10 cellular contexts compared by ENCODE assay signal in the genomic region with DNA sequence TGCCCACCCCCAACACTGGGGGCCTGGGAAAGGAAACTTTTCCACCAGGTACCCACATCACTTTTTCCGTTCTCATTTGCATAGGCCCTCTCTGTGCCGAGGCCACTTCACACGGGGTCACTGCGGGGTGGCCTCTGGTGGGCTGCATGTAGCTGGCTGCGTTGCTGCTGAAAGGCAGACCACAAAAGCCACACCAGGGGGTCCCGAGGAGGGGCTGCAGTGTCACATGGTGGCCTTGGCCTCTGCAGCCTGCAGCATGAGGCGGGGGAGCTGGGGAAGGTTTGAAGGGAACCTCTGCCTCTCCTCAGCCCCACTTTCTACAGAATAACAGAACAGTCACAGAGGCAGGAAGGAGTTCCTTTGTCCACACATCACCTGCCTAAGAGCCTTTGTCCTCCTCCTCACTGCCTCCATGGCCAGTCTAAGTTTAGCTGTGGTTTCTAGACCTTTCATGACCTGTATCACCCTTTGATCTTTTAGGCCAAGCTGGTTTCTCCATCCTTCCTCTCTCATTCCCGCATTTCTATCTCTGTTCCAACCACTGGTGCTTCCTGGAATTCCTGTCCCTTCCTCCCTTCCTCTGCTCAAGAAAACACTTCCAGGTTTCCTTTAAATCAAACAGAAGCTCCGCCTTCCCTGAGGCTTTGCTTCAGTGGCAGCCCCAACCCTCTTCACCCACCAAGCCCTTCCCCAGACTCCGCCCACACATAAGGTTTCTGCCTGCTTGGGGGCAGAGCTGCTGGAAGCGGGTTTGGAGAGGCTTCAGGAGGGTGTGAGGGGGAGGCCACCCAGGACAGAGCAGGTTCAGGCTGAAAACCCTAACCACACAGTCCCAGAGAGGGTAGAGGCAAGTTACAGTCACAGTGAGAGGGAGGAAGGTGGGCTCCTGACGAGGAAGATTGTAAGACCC.
DNase-seq lines count a peak whose midpoint lies in the region; ATAC-seq and TF ChIP-seq lines count a peak whose summit lies in the region.
"Had no signal": no experiment of that assay in that cellular context is flagged by ENCODE, and none has a peak within 500 bp of the region (broad histone marks: within the 10 kb centered on the region; RNA-seq: fewer than 3 reads in every experiment).

No MANE protein-coding gene starts in this region.

- no peaks in the 10 kb centered on the region for H3K36me3 Mint-ChIP-seq in brain
- H3K36me3 Mint-ChIP-seq in stimulated activated memory B cell treated with anti-CD40 and anti-IgM and Interleukin-4, amounts not matched to agents 10 μg/mL and 1 μg/mL and 100 μg/mL, for 72 hours = no peaks in the 10 kb centered on the region

- peaks cover 80% of the 10 kb centered on the region for H3K4me1 Mint-ChIP-seq in brain
- H3K4me1 Mint-ChIP-seq in stimulated activated memory B cell treated with anti-CD40 and anti-IgM and Interleukin-4, amounts not matched to agents 10 μg/mL and 1 μg/mL and 100 μg/mL, for 72 hours = peaks cover 57% of the 10 kb centered on the region

- DNase-seq in activated effector memory CD4-positive, alpha-beta T cell treated with anti-CD3 and anti-CD28 coated beads, Interleukin-2, amount 50 U/mL, for 16 hours = peak; percentile 50
- no peak for DNase-seq in activated effector memory CD4-positive, alpha-beta T cell treated with Interleukin-2 at 50 U/mL for 16 hours
- DNase-seq in NCI-H510A treated with DMSO at 0.1 percent for 48 hours (lab: John Stamatoyannopoulos, UW) (peak; percentile 55), NCI-H2196 treated with DMSO at 0.1 percent for 48 hours (lab: John Stamatoyannopoulos, UW; ENCODE audit: unreplicated experiment) (no peak)
- DNase-seq: amniotic stem cell, hippocampal formation had no signal

- H3K9me3 Mint-ChIP-seq in brain = peaks cover 0 to 3% (median 0%) of the 10 kb centered on the region in 5 experiments
- no peaks in the 10 kb centered on the region for H3K9me3 Mint-ChIP-seq in stimulated activated memory B cell treated with anti-CD40 and anti-IgM and Interleukin-4, amounts not matched to agents 10 μg/mL and 1 μg/mL and 100 μg/mL, for 72 hours

- peak overlapping the region in 1 of 5 experiments; percentile 19 for H3K4me3 Mint-ChIP-seq in brain
- H3K4me3 Mint-ChIP-seq in stimulated activated memory B cell treated with anti-CD40 and anti-IgM and Interleukin-4, amounts not matched to agents 10 μg/mL and 1 μg/mL and 100 μg/mL, for 72 hours = peak overlapping the region; percentile 33

- no peak for TF ChIP-seq CTCF in brain (conservative IDR thresholded peaks at IDR 0.05)

- peak; percentile 20 for ATAC-seq in stimulated activated memory B cell treated with anti-CD40 and anti-IgM and Interleukin-4, amounts not matched to agents 10 μg/mL and 1 μg/mL and 100 μg/mL, for 72 hours
- ATAC-seq in HG02678 (IDR thresholded peaks at IDR 0.05; ENCODE audit: unreplicated experiment) = no peak
- ATAC-seq in GM21447 (IDR thresholded peaks at IDR 0.05; ENCODE audit: unreplicated experiment) = no peak

- peaks cover 9% of the 10 kb centered on the region for H3K27me3 Mint-ChIP-seq in brain
- no peaks in the 10 kb centered on the region for H3K27me3 Mint-ChIP-seq in stimulated activated memory B cell treated with anti-CD40 and anti-IgM and Interleukin-4, amounts not matched to agents 10 μg/mL and 1 μg/mL and 100 μg/mL, for 72 hours

- peak overlapping the region in 4 of 5 experiments; percentile 5 to 94 (median 52) for H3K27ac Mint-ChIP-seq in brain
- peak overlapping the region; percentile 30 for H3K27ac Mint-ChIP-seq in stimulated activated memory B cell treated with anti-CD40 and anti-IgM and Interleukin-4, amounts not matched to agents 10 μg/mL and 1 μg/mL and 100 μg/mL, for 72 hours

Comparison
In these comparisons a context has a peak if more than half of its experiments do, and no peak if none do; other contexts are left out.
1. DNase-seq: peak in activated effector memory CD4-positive, alpha-beta T cell treated with anti-CD3 and anti-CD28 coated beads, Interleukin-2, amount 50 U/mL, for 16 hours (single experiment) and NCI-H510A treated with DMSO at 0.1 percent for 48 hours (single experiment); none in activated effector memory CD4-positive, alpha-beta T cell treated with Interleukin-2 at 50 U/mL for 16 hours (single experiment) and NCI-H2196 treated with DMSO at 0.1 percent for 48 hours (single experiment).